ENCODE assay signal across 8 cellular contexts in genomic region chr13:36999054-36999927, GRCh38. TPM values are rescaled to one million over a fixed set of nuclear protein-coding genes. Genes with fewer than 3 reads are reported as not detected.
DNase-seq lines count a peak whose midpoint lies in the region; ATAC-seq and TF ChIP-seq lines count a peak whose summit lies in the region.

Gene ALG5, minus strand, starts transcription at chr13:36999340. Its CDS starts 40 bp downstream, at chr13:36999300.

- intact Hi-C loops in ascending aorta (cut with DNase I) (loop anchor here (1.0 to 5.0 kb wide), 2 partner anchors 79 to 652 kb away; partner anchors contain the start of genes SMAD9 and SPART), right cardiac atrium (cut with DNase I) (no loop called here), aorta (cut with DNase I) (no loop called here)

- H3K4me3 ChIP-seq in ascending aorta (peak within 1 kb of the TSS; percentile 88 to 98), right cardiac atrium (ENCODE audit: low read length) (peak within 1 kb of the TSS; percentile 93), aorta (ENCODE audit: low read length in 2 of 2) (peak within 1 kb of the TSS; percentile 65 to 84)

- peaks cover 2% of the 10 kb centered on the region for H3K27me3 Mint-ChIP-seq in T-helper 2 cell treated with Interferon-gamma antibody and Interleukin-4, amounts not matched to agents 5 μg/mL and 100 μg/mL, for 36 hours (ENCODE audit: low read depth)

- H3K27ac Mint-ChIP-seq in T-helper 2 cell treated with Interferon-gamma antibody and Interleukin-4, amounts not matched to agents 5 μg/mL and 100 μg/mL, for 36 hours = peak within 1 kb of the TSS; percentile 100

- DNase-seq in NCI-H187 treated with DMSO at 0.1 percent for 48 hours (lab: John Stamatoyannopoulos, UW) (peak; percentile 68), ascending aorta (ENCODE audit: low spot score in 2 of 2) (peak; percentile 23 to 93), right cardiac atrium (peak; percentile 92 to 97 (median 96)), renal cortical epithelial cell (ENCODE audit: low read depth) (peak; percentile 62), aorta (peak; percentile 93 to 97)
- peak; percentile 94 for DNase-seq in T-helper 2 cell treated with Interferon-gamma antibody and Interleukin-4, amounts not matched to agents 5 μg/mL and 100 μg/mL, for 36 hours (ENCODE audit: low spot score)

- H3K27me3 ChIP-seq in ascending aorta (no peaks in the 10 kb centered on the region), right cardiac atrium (ENCODE audit: control insufficient read depth, insufficient read depth) (no peaks in the 10 kb centered on the region), aorta (ENCODE audit: control insufficient read depth in 1 of 2, insufficient read depth in 2 of 2, low read length in 1 of 2) (no peaks in the 10 kb centered on the region)

- TF ChIP-seq POLR2A in GM18505 (IDR thresholded peaks at IDR 0.05; ENCODE audit: borderline replicate concordance, extremely low read depth, insufficient read depth, insufficient read length) = peak; percentile 98

- no peaks in the 10 kb centered on the region for H3K9me3 Mint-ChIP-seq in T-helper 2 cell treated with Interferon-gamma antibody and Interleukin-4, amounts not matched to agents 5 μg/mL and 100 μg/mL, for 36 hours

- peaks cover 29% of the 10 kb centered on the region for H3K36me3 Mint-ChIP-seq in T-helper 2 cell treated with Interferon-gamma antibody and Interleukin-4, amounts not matched to agents 5 μg/mL and 100 μg/mL, for 36 hours (ENCODE audit: low read depth)

- TF ChIP-seq CTCF in ascending aorta (IDR thresholded peaks at IDR 0.05) = peak; percentile 74 to 91 (median 87)

- H3K27ac ChIP-seq in ascending aorta = peak within 1 kb of the TSS; percentile 98 to 100
- peak within 1 kb of the TSS; percentile 97 for H3K27ac ChIP-seq in right cardiac atrium (ENCODE audit: low read length)
- H3K27ac ChIP-seq in aorta (ENCODE audit: low read depth in 1 of 2, low read length in 2 of 2) = peak within 1 kb of the TSS; percentile 77 to 88

- peaks cover 3 to 5% of the 10 kb centered on the region in 2 donors for H3K4me1 ChIP-seq in ascending aorta
- H3K4me1 ChIP-seq in right cardiac atrium (ENCODE audit: control insufficient read depth, insufficient read depth, low read length) = no peaks in the 10 kb centered on the region
- peaks cover 0 to 4% of the 10 kb centered on the region in 2 donors for H3K4me1 ChIP-seq in aorta (ENCODE audit: control insufficient read depth in 1 of 2, insufficient read depth in 2 of 2, low read length in 2 of 2)

- H3K9me3 ChIP-seq in ascending aorta (no peaks in the 10 kb centered on the region), right cardiac atrium (ENCODE audit: control insufficient read depth, low read length) (no peaks in the 10 kb centered on the region), aorta (ENCODE audit: control insufficient read depth, low read length) (no peaks in the 10 kb centered on the region)

- WGBS in right cardiac atrium = under 1% methylated on average over 54 of the region's 54 CpGs
- 0 to 1% methylated on average over 51 to 54 of the region's 54 CpGs for WGBS in aorta, 2 donors

- H3K36me3 ChIP-seq in ascending aorta (peaks cover 0 to 23% of the 10 kb centered on the region in 2 donors), aorta (ENCODE audit: control insufficient read depth in 1 of 2, insufficient read depth in 2 of 2, low read length in 1 of 2) (peaks cover 3% of the 10 kb centered on the region in 2 donors)

- H3K4me3 Mint-ChIP-seq in T-helper 2 cell treated with Interferon-gamma antibody and Interleukin-4, amounts not matched to agents 5 μg/mL and 100 μg/mL, for 36 hours = peak within 1 kb of the TSS; percentile 99

- peaks cover 32% of the 10 kb centered on the region for H3K4me1 Mint-ChIP-seq in T-helper 2 cell treated with Interferon-gamma antibody and Interleukin-4, amounts not matched to agents 5 μg/mL and 100 μg/mL, for 36 hours (ENCODE audit: low read depth)

- peak; percentile 61 for ATAC-seq in GM18505 (IDR thresholded peaks at IDR 0.05; ENCODE audit: unreplicated experiment)
- ATAC-seq in HG02943 (IDR thresholded peaks at IDR 0.05; ENCODE audit: low read depth, unreplicated experiment) = peak; percentile 53
- peak; percentile 89 to 92 for ATAC-seq in right cardiac atrium
- peak; percentile 96 for ATAC-seq in aorta (ENCODE audit: low FRiP score)

RNA-seq across cellular contexts. Expression of gene ALG5, which starts in this region (rescaled TPM):
- total RNA-seq in ascending aorta (26.7 TPM), right cardiac atrium (10 to 100 TPM; 14.7 to 23.1 (median 15.6) TPM), renal cortical epithelial cell (37.5 and 49.7 TPM in 2 replicates), aorta (10 to 100 TPM; 23.4 to 27.6 TPM)
- polyA plus RNA-seq in right cardiac atrium (21.3 TPM), aorta (10 to 100 TPM; 34.1 to 67.4 TPM)

Comparison
In these comparisons a context has a peak if more than half of its experiments do, and no peak if none do; other contexts are left out.
1. Peak in every context shown above with its lines: DNase-seq, ATAC-seq, H3K4me3 ChIP-seq and H3K27ac ChIP-seq.